Comparison of ENCODE assay signal across 8 cellular contexts in genomic region chr14:100193417-100194357, GRCh38. TPM values are rescaled to one million over a fixed set of nuclear protein-coding genes. Genes with fewer than 3 reads are reported as not detected.
A peak's percentile ranks its signal among the peaks of the same experiment; 100 is the strongest.
DNase-seq lines count a peak whose midpoint lies in the region; ATAC-seq, FAIRE-seq and TF ChIP-seq lines count a peak whose summit lies in the region.

No MANE protein-coding gene starts in this region.

- no peak for TF ChIP-seq POLR2A in stomach (IDR thresholded peaks at IDR 0.05)

- no peak for TF ChIP-seq EP300 in stomach (IDR thresholded peaks at IDR 0.05)

- H3K9me1 ChIP-seq in keratinocyte (ENCODE audit: control insufficient read depth, extremely low read depth, insufficient read depth, low read length), result no peaks in the 10 kb centered on the region

- no peak for FAIRE-seq in keratinocyte (lab: Jason Lieb, UNC)

- no peaks in the 10 kb centered on the region for H3K36me3 Mint-ChIP-seq in activated naive CD8-positive, alpha-beta T cell treated with anti-CD3 and anti-CD28 coated beads for 36 hours

- POLR2A ChIA-PET in HEK293 (lab: Yijun Ruan, JAX), result interaction anchor here (0.6 to 2.3 kb wide), 5 partner anchors 19 to 45 kb away, joined by 3 to 10 read pairs (median 3); partner anchors contain the start of gene YY1

- H3K4me3 ChIP-seq in BLaER1, result peak overlapping the region; percentile 65
- H3K4me3 ChIP-seq in HEK293 (ENCODE audit: low read depth, low read length), result peak overlapping the region; percentile 26; the same call in 1 of the 2 replicates
- peak overlapping the region in 2 of 3 experiments; percentile 35 to 53 for H3K4me3 ChIP-seq in keratinocyte (ENCODE audit: control insufficient read depth in 2 of 3, extremely low read depth in 1 of 3, insufficient read depth in 2 of 3, low read depth in 1 of 3, low read length in 3 of 3)
- peak overlapping the region; percentile 38 to 42 (median 39) for H3K4me3 ChIP-seq in stomach

- H3K4me2 ChIP-seq in BLaER1 (peak overlapping the region; percentile 77), keratinocyte (ENCODE audit: control insufficient read depth, extremely low read depth, insufficient read depth, low read depth, low read length) (peak overlapping the region; percentile 73)

- DNase-seq in activated naive CD8-positive, alpha-beta T cell treated with anti-CD3 and anti-CD28 coated beads for 36 hours, result no peak
- DNase-seq in keratinocyte (ENCODE audit: low read depth, low spot score) (no peak), stomach (no peak)

- no peaks in the 10 kb centered on the region for H3K36me3 ChIP-seq in BLaER1
- H3K36me3 ChIP-seq in HEK293 (ENCODE audit: control insufficient read depth in 2 of 2, insufficient read depth in 1 of 2, low read length in 2 of 2), result no peaks in the 10 kb centered on the region
- no peaks in the 10 kb centered on the region for H3K36me3 ChIP-seq in keratinocyte (ENCODE audit: control insufficient read depth in 2 of 2, extremely low read depth in 1 of 2, insufficient read depth in 2 of 2, low read length in 2 of 2)
- H3K36me3 ChIP-seq in stomach, result no peaks in the 10 kb centered on the region

- ATAC-seq in HG03342 (IDR thresholded peaks at IDR 0.05; ENCODE audit: unreplicated experiment), result no peak
- no peak for ATAC-seq in HG03378 (IDR thresholded peaks at IDR 0.05; ENCODE audit: unreplicated experiment)
- ATAC-seq in HG02840 (IDR thresholded peaks at IDR 0.05; ENCODE audit: low FRiP score, unreplicated experiment), result no peak

- dilution Hi-C loops in keratinocyte (cut with MboI; ENCODE audit: extremely low pct_ligation_motif_present, low sequenced_read_pairs), result no loop called here

- peak overlapping the region; percentile 86 for H3K27ac ChIP-seq in BLaER1
- peak overlapping the region; percentile 68 for H3K27ac ChIP-seq in HEK293 (ENCODE audit: extremely low read depth, low read depth, low read length)
- H3K27ac ChIP-seq in keratinocyte (ENCODE audit: control insufficient read depth, insufficient read depth, low read length), result peak overlapping the region; percentile 54
- H3K27ac ChIP-seq in stomach, result peak overlapping the region; percentile 86 to 95 (median 89)

- peak overlapping the region; percentile 90 for H3K27ac Mint-ChIP-seq in activated naive CD8-positive, alpha-beta T cell treated with anti-CD3 and anti-CD28 coated beads for 36 hours

- peaks cover 10% of the 10 kb centered on the region for H3K4me1 Mint-ChIP-seq in activated naive CD8-positive, alpha-beta T cell treated with anti-CD3 and anti-CD28 coated beads for 36 hours

- H4K20me1 ChIP-seq in BLaER1 (no peaks in the 10 kb centered on the region), keratinocyte (ENCODE audit: control insufficient read depth, extremely low read depth, insufficient read depth, low read length) (no peaks in the 10 kb centered on the region)

- peak overlapping the region; percentile 62 for H3K4me3 Mint-ChIP-seq in activated naive CD8-positive, alpha-beta T cell treated with anti-CD3 and anti-CD28 coated beads for 36 hours

- TF ChIP-seq CTCF in HEK293 (tag by site-specific recombination; IDR thresholded peaks at IDR 0.05) (no peak), keratinocyte (optimal IDR thresholded peaks at IDR 0.05 in 1 of 3, IDR thresholded peaks at IDR 0.05 in 1 of 3, conservative IDR thresholded peaks at IDR 0.05 in 1 of 3; ENCODE audit: extremely low read depth in 1 of 3, insufficient read depth in 2 of 3, low read length in 3 of 3) (peak in 1 of 3 experiments; percentile 13), stomach (IDR thresholded peaks at IDR 0.05) (no peak)

- H3K79me2 ChIP-seq in keratinocyte (ENCODE audit: control insufficient read depth, insufficient read depth, low read length), result no peaks in the 10 kb centered on the region

- H3K27me3 Mint-ChIP-seq in activated naive CD8-positive, alpha-beta T cell treated with anti-CD3 and anti-CD28 coated beads for 36 hours, result no peaks in the 10 kb centered on the region

- no peaks in the 10 kb centered on the region for H3K9me3 Mint-ChIP-seq in activated naive CD8-positive, alpha-beta T cell treated with anti-CD3 and anti-CD28 coated beads for 36 hours

- peak overlapping the region; percentile 97 for H2AFZ ChIP-seq in keratinocyte (ENCODE audit: control insufficient read depth, low read length)

- H3K9me3 ChIP-seq in BLaER1, result no peaks in the 10 kb centered on the region
- H3K9me3 ChIP-seq in HEK293 (ENCODE audit: control insufficient read depth, insufficient read depth, low read depth, low read length), result no peaks in the 10 kb centered on the region
- no peaks in the 10 kb centered on the region for H3K9me3 ChIP-seq in keratinocyte (ENCODE audit: control insufficient read depth, low read depth, low read length)
- no peaks in the 10 kb centered on the region for H3K9me3 ChIP-seq in stomach

- CTCF ChIA-PET in HEK293 (lab: Yijun Ruan, JAX), result interaction anchor here (0.6 to 3.1 kb wide), 34 partner anchors 11 to 495 kb away, joined by 3 to 32 read pairs (median 4); no protein-coding TSS in a partner anchor

- 53 to 64% (median 58%) methylated on average over 11 to 12 of the region's 12 CpGs for WGBS in stomach, 5 donors

- intact Hi-C loops in stomach (cut with DNase I; ENCODE audit: low total_unique reads), result no loop called here

- H3K4me1 ChIP-seq in BLaER1 (peaks cover 20% of the 10 kb centered on the region), HEK293 (ENCODE audit: control insufficient read depth, insufficient read depth, low read length) (peaks cover 8% of the 10 kb centered on the region), keratinocyte (ENCODE audit: control insufficient read depth, extremely low read depth, insufficient read depth, low read length) (peaks cover 12% of the 10 kb centered on the region), stomach (peaks cover 16 to 28% (median 23%) of the 10 kb centered on the region in 4 donors)

- peak overlapping the region; percentile 77 for H3K9ac ChIP-seq in BLaER1
- H3K9ac ChIP-seq in keratinocyte (ENCODE audit: control insufficient read depth, extremely low read depth, insufficient read depth, low read length), result peak overlapping the region; percentile 71

- H3K27me3 ChIP-seq in BLaER1, result no peaks in the 10 kb centered on the region
- H3K27me3 ChIP-seq in keratinocyte (ENCODE audit: control insufficient read depth, extremely low read depth, insufficient read depth, low read length), result no peaks in the 10 kb centered on the region
- H3K27me3 ChIP-seq in stomach, result no peaks in the 10 kb centered on the region

TF ChIP-seq in HEK293, 187 proteins besides CTCF, POLR2A, EP300 and RAD21 (continues in another document):
- TF ChIP-seq ZIC2 (tag by site-specific recombination; IDR thresholded peaks at IDR 0.05) (peak; percentile 51), ZNF76 (tag by site-specific recombination; IDR thresholded peaks at IDR 0.05; ENCODE audit: borderline replicate concordance, low read depth) (no peak), WT1 (tag by site-specific recombination; IDR thresholded peaks at IDR 0.05) (peak; percentile 8; the same call in 1 of the 2 replicates), PATZ1 (tag by site-specific recombination; IDR thresholded peaks at IDR 0.05) (no peak), ZNF624 (tag by site-specific recombination; IDR thresholded peaks at IDR 0.05) (no peak), ZNF354C (tag by site-specific recombination; IDR thresholded peaks at IDR 0.05; ENCODE audit: borderline replicate concordance, low read depth) (no peak), ZBTB20 (tag by site-specific recombination; IDR thresholded peaks at IDR 0.05) (no peak), GLIS2 (tag by site-specific recombination; IDR thresholded peaks at IDR 0.05) (peak; percentile 5; the same call in 1 of the 2 replicates), ZBTB48 (tag by site-specific recombination; IDR thresholded peaks at IDR 0.05) (0 out of 2 replicates have a peak, but pooled peaks have one; percentile 12)

RNA-seq across cellular contexts. Expression of gene DEGS2, which starts 34.2 kb away (rescaled TPM):
- total RNA-seq in activated naive CD8-positive, alpha-beta T cell treated with anti-CD3 and anti-CD28 coated beads for 36 hours, result 1 to 10 TPM; 1.6 to 1.8 TPM
- polyA plus RNA-seq in keratinocyte (0.34 to 0.59 TPM (median 0.46 TPM) in 3 replicates), stomach (1 to 10 TPM; 4.3 to 8.6 (median 7.7) TPM)
- 0.67 TPM for polyA plus RNA-seq in keratinocyte (2011; ENCODE audit: low read depth)
- polyA plus RNA-seq in keratinocyte (2011; cell fraction: cytosol; rRNA removed), result 0.07 and 0.23 TPM in 2 replicates
- 0.46 and 0.84 TPM in 2 replicates for polyA plus RNA-seq in keratinocyte (2011; cell fraction: nucleus; rRNA removed)
- 0.22 and 21.8 TPM in 2 replicates for polyA plus RNA-seq in keratinocyte (2012; ENCODE audit: low replicate concordance)
- 0.06 to 0.26 TPM in 2 of 3 replicates, not detected in the other for polyA minus RNA-seq in keratinocyte
- not detected for polyA minus RNA-seq in keratinocyte (2011; cell fraction: cytosol; rRNA and poly(A)+ RNA removed)
- polyA minus RNA-seq in keratinocyte (2011; cell fraction: nucleus; rRNA and poly(A)+ RNA removed), result 1.2 and 2.3 TPM in 2 replicates
- 10 to 100 TPM in 4 of 5 donors, 1 to 10 TPM in 1; 1.2 to 53.0 (median 25.0) TPM for total RNA-seq in stomach

RNA-seq across cellular contexts. Expression of gene YY1, which starts 45.3 kb away (rescaled TPM):
- total RNA-seq in activated naive CD8-positive, alpha-beta T cell treated with anti-CD3 and anti-CD28 coated beads for 36 hours, result 100 to 1,000 TPM; 109 to 119 TPM
- polyA plus RNA-seq in keratinocyte (34.9 to 65.6 TPM (median 38.3 TPM) in 3 replicates), stomach (10 to 100 TPM; 23.0 to 27.0 (median 26.3) TPM)
- polyA plus RNA-seq in keratinocyte (2011; ENCODE audit: low read depth), result 168 TPM
- polyA plus RNA-seq in keratinocyte (2011; cell fraction: cytosol; rRNA removed), result 36.2 and 61.6 TPM in 2 replicates
- 39.4 and 52.3 TPM in 2 replicates for polyA plus RNA-seq in keratinocyte (2011; cell fraction: nucleus; rRNA removed)
- 42.1 and 62.3 TPM in 2 replicates for polyA plus RNA-seq in keratinocyte (2012; ENCODE audit: low replicate concordance)
- 16.4 to 31.7 TPM (median 28.0 TPM) in 3 replicates for polyA minus RNA-seq in keratinocyte
- polyA minus RNA-seq in keratinocyte (2011; cell fraction: cytosol; rRNA and poly(A)+ RNA removed), result 28.0 TPM
- 21.8 and 31.6 TPM in 2 replicates for polyA minus RNA-seq in keratinocyte (2011; cell fraction: nucleus; rRNA and poly(A)+ RNA removed)
- 10 to 100 TPM; 33.0 to 68.1 (median 57.8) TPM for total RNA-seq in stomach
